Comparison of ENCODE assay signal across 1 cellular context in genomic region chr19:23134211-23134610, GRCh38. TPM values are rescaled to one million over a fixed set of nuclear protein-coding genes. Genes with fewer than 3 reads are reported as not detected.
"Had no signal": no experiment of that assay in that cellular context is flagged by ENCODE, and none has a peak within 500 bp of the region (broad histone marks: within the 10 kb centered on the region; RNA-seq: fewer than 3 reads in every experiment).

No MANE protein-coding gene starts in this region.

RNA-seq across cellular contexts. Expression of gene ZNF730, which starts 17.4 kb away (rescaled TPM):
- total RNA-seq: GM12878 had no signal
